ENCODE assay signal across 8 cellular contexts in the genomic region with DNA sequence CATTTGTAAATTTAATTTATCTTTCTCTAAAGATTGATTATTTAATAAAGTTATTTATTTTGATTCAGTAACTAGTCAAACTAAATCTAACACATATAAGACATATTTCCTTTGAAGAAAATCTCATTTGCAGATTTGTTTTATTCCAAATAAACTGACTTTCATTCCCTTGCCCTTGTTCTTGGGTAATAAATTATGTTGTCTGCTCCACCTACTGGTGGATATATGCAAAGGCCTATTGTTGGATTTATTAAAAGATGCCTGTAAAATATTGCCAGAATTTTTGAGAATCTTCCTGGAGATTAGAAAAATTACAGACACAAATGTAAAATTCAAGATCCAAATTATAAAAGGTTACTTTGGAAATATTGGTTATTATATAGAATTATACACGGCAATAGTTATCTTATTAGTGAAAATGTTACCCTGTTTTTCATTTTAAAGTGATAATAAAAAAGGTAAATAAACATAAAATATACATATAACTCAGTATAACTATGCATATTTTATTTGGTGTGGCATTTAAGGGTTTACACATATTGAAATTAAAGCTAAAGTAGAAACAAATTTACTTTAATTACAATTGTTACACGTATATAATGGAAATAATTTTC.
DNase-seq lines count a peak whose midpoint lies in the region; ATAC-seq, FAIRE-seq and TF ChIP-seq lines count a peak whose summit lies in the region.

No MANE protein-coding gene starts in this region.

- ATAC-seq in GM19455 (IDR thresholded peaks at IDR 0.05; ENCODE audit: unreplicated experiment) (peak; percentile 57), HepG2 (no peak)

- FAIRE-seq in HepG2 (lab: Jason Lieb, UNC) = no peak

- TF ChIP-seq CTCF in AG10803 (conservative IDR thresholded peaks at IDR 0.05; ENCODE audit: low read length) = peak; percentile 76
- TF ChIP-seq CTCF in ascending aorta (IDR thresholded peaks at IDR 0.05) = peak in 2 of 3 experiments; percentile 48 to 58
- TF ChIP-seq CTCF in HepG2 (CRISPR knock-in tag; IDR thresholded peaks at IDR 0.05) = peak; percentile 53

- no TSS peak for BruUV-seq in HepG2 (replicated peaks; lab: Mats Ljungman, UMichigan)

- CTCF ChIA-PET in HepG2 (lab: Yijun Ruan, JAX; ENCODE audit: low intra/inter-chr PET ratio, low total read pairs) = no interaction called here

- H3K36me3 ChIP-seq in ascending aorta (no peaks in the 10 kb centered on the region), HepG2 (replicated peaks in 1 of 2; ENCODE audit: control insufficient read depth in 1 of 2, insufficient read depth in 2 of 2, low read length in 2 of 2) (no peaks in the 10 kb centered on the region)

- H3K9me3 ChIP-seq in ascending aorta = no peaks in the 10 kb centered on the region
- H3K9me3 ChIP-seq in HepG2 (ENCODE audit: low read length) = no peaks in the 10 kb centered on the region

- no peaks in the 10 kb centered on the region for H3K4me1 ChIP-seq in ascending aorta
- no peaks in the 10 kb centered on the region for H3K4me1 ChIP-seq in HepG2 (ENCODE audit: insufficient read depth, low read length)

- H3K27ac ChIP-seq in ascending aorta (no peak overlapping the region), HepG2 (ENCODE audit: extremely low read length, insufficient read depth, low read length) (no peak overlapping the region)

- H3K4me2 ChIP-seq in HepG2 (ENCODE audit: low read depth, low read length) = no peak overlapping the region

- TF ChIP-seq EP300 in HepG2 (IDR thresholded peaks at IDR 0.05; ENCODE audit: low read depth in 2 of 2, low read length in 2 of 2) (no peak), HepG2 (CRISPR knock-in tag; IDR thresholded peaks at IDR 0.05; ENCODE audit: borderline replicate concordance) (no peak)

- in situ Hi-C loops in HepG2 (cut with HindIII; ENCODE audit: extremely low pct_ligation_motif_present, low pct_unique_long_range_greater_than_20kb) = no loop called here

- no peak for TF ChIP-seq POLR2A in HepG2 (IDR thresholded peaks at IDR 0.05; ENCODE audit: insufficient read depth in 1 of 2, low read depth in 2 of 2, low read length in 2 of 2)

- 34% methylated on average over 2 of the region's 2 CpGs for WGBS in HepG2 (ENCODE audit: low lambda C conversion rate)

- H3K4me3 ChIP-seq in AG10803 (ENCODE audit: low read length) = no peak overlapping the region
- H3K4me3 ChIP-seq in ascending aorta = no peak overlapping the region
- no peak overlapping the region for H3K4me3 ChIP-seq in HepG2 (replicated peaks in 1 of 3; ENCODE audit: insufficient read depth in 1 of 3, low read depth in 2 of 3, low read length in 3 of 3)

- H2AFZ ChIP-seq in HepG2 (ENCODE audit: low read length) = no peak overlapping the region

- intact Hi-C loops in ascending aorta (cut with DNase I) = no loop called here
- intact Hi-C loops in HepG2 (cut with micrococcal nuclease; ENCODE audit: unreplicated experiment) = loop anchor here (1.0 to 5.0 kb wide), 2 partner anchors 785 to 997 kb away; no protein-coding TSS in a partner anchor
- intact Hi-C loops in posterior vena cava (cut with DNase I) = no loop called here

- H3K27me3 ChIP-seq in ascending aorta = no peaks in the 10 kb centered on the region
- H3K27me3 ChIP-seq in HepG2 (ENCODE audit: control insufficient read depth in 1 of 2, insufficient read depth in 2 of 2, low read length in 2 of 2) = no peaks in the 10 kb centered on the region

- DNase-seq in AG10803 (ENCODE audit: low read depth) (peak; percentile 40), NCI-H1694 treated with DMSO at 0.1 percent for 48 hours (lab: John Stamatoyannopoulos, UW) (peak; percentile 67), ascending aorta (ENCODE audit: low spot score in 2 of 2) (no peak), HepG2 (ENCODE audit: low spot score) (peak; percentile 13), amygdala (lab: John Stamatoyannopoulos, UW) (no peak), posterior vena cava (ENCODE audit: low spot score) (no peak)
- DNase-seq in activated T-cell treated with anti-CD3 and anti-CD28 coated beads, Interleukin-2, amount 50 U/mL, for 1 hour = no peak

- POLR2A ChIA-PET in HepG2 (lab: Yijun Ruan, JAX) = no interaction called here

- H3K9ac ChIP-seq in HepG2 (ENCODE audit: insufficient read depth, low read depth, low read length) = no peak overlapping the region

- no peaks in the 10 kb centered on the region for H3K79me2 ChIP-seq in HepG2 (ENCODE audit: insufficient read depth, low read length)

- H4K20me1 ChIP-seq in HepG2 (ENCODE audit: insufficient read depth, low read length) = no peaks in the 10 kb centered on the region

- TF ChIP-seq RAD21 in HepG2 (CRISPR knock-in tag; IDR thresholded peaks at IDR 0.05) = no peak

TF ChIP-seq in HepG2, 621 proteins besides CTCF, POLR2A, EP300 and RAD21 (continues in another document):
- TF ChIP-seq GABPB1 (CRISPR knock-in tag; IDR thresholded peaks at IDR 0.05) = no peak
- TF ChIP-seq, protein P1, sequence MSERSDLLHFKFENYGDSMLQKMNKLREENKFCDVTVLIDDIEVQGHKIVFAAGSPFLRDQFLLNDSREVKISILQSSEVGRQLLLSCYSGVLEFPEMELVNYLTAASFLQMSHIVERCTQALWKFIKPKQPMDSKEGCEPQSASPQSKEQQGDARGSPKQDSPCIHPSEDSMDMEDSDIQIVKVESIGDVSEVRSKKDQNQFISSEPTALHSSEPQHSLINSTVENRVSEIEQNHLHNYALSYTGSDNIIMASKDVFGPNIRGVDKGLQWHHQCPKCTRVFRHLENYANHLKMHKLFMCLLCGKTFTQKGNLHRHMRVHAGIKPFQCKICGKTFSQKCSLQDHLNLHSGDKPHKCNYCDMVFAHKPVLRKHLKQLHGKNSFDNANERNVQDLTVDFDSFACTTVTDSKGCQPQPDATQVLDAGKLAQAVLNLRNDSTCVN (CRISPR knock-in tag; IDR thresholded peaks at IDR 0.05; ENCODE audit: borderline replicate concordance) = no peak
- TF ChIP-seq ZNF644 (CRISPR knock-in tag; IDR thresholded peaks at IDR 0.05; ENCODE audit: low read depth) = no peak
- TF ChIP-seq ZNF260 (CRISPR knock-in tag; IDR thresholded peaks at IDR 0.05; ENCODE audit: borderline replicate concordance, low read depth) = no peak
- TF ChIP-seq MTF1 (CRISPR knock-in tag; IDR thresholded peaks at IDR 0.05) = no peak
- TF ChIP-seq ZNF737 (CRISPR knock-in tag; IDR thresholded peaks at IDR 0.05; ENCODE audit: borderline replicate concordance) = no peak
- peak; percentile 51; the same call in 1 of the 2 replicates for TF ChIP-seq SMC3 (IDR thresholded peaks at IDR 0.05; ENCODE audit: low read length)
- TF ChIP-seq, protein P2, sequence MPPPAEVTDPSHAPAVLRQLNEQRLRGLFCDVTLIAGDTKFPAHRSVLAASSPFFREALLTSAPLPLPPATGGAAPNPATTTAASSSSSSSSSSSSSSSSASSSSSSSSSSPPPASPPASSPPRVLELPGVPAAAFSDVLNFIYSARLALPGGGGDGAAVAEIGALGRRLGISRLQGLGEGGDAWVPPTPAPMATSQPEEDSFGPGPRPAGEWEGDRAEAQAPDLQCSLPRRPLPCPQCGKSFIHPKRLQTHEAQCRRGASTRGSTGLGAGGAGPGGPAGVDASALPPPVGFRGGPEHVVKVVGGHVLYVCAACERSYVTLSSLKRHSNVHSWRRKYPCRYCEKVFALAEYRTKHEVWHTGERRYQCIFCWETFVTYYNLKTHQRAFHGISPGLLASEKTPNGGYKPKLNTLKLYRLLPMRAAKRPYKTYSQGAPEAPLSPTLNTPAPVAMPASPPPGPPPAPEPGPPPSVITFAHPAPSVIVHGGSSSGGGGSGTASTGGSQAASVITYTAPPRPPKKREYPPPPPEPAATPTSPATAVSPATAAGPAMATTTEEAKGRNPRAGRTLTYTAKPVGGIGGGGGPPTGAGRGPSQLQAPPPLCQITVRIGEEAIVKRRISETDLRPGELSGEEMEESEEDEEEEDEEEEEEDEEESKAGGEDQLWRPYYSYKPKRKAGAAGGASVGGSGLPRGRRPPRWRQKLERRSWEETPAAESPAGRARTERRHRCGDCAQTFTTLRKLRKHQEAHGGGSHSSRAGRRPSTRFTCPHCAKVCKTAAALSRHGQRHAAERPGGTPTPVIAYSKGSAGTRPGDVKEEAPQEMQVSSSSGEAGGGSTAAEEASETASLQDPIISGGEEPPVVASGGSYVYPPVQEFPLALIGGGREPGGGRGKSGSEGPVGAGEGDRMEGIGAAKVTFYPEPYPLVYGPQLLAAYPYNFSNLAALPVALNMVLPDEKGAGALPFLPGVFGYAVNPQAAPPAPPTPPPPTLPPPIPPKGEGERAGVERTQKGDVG (CRISPR knock-in tag; IDR thresholded peaks at IDR 0.05; ENCODE audit: borderline replicate concordance) = no peak
- TF ChIP-seq ZNF253 (CRISPR knock-in tag; IDR thresholded peaks at IDR 0.05; ENCODE audit: borderline replicate concordance) = no peak
- TF ChIP-seq, protein P3, sequence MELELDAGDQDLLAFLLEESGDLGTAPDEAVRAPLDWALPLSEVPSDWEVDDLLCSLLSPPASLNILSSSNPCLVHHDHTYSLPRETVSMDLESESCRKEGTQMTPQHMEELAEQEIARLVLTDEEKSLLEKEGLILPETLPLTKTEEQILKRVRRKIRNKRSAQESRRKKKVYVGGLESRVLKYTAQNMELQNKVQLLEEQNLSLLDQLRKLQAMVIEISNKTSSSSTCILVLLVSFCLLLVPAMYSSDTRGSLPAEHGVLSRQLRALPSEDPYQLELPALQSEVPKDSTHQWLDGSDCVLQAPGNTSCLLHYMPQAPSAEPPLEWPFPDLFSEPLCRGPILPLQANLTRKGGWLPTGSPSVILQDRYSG (CRISPR knock-in tag; IDR thresholded peaks at IDR 0.05) = no peak
- TF ChIP-seq PRMT3 (CRISPR knock-in tag; IDR thresholded peaks at IDR 0.05; ENCODE audit: borderline replicate concordance, low read depth) = no peak
- TF ChIP-seq ZNF75D (CRISPR knock-in tag; IDR thresholded peaks at IDR 0.05; ENCODE audit: borderline replicate concordance) = no peak
- TF ChIP-seq, protein P4, sequence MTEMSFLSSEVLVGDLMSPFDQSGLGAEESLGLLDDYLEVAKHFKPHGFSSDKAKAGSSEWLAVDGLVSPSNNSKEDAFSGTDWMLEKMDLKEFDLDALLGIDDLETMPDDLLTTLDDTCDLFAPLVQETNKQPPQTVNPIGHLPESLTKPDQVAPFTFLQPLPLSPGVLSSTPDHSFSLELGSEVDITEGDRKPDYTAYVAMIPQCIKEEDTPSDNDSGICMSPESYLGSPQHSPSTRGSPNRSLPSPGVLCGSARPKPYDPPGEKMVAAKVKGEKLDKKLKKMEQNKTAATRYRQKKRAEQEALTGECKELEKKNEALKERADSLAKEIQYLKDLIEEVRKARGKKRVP (CRISPR knock-in tag; IDR thresholded peaks at IDR 0.05) = no peak

Comparison
In these comparisons a context has a peak if more than half of its experiments do, and no peak if none do; other contexts are left out.
1. DNase-seq: peak in AG10803 (single experiment), NCI-H1694 treated with DMSO at 0.1 percent for 48 hours (single experiment) and HepG2 (single experiment); none in ascending aorta (0 of 2), activated T-cell treated with anti-CD3 and anti-CD28 coated beads, Interleukin-2, amount 50 U/mL, for 1 hour (single experiment), amygdala (0 of 56) and posterior vena cava (single experiment).
2. Peak in every context shown above with its lines, with median percentiles within 50 percentile points of each other: CTCF ChIP-seq.